ENCODE assay signal across 18 cellular contexts in the genomic region with DNA sequence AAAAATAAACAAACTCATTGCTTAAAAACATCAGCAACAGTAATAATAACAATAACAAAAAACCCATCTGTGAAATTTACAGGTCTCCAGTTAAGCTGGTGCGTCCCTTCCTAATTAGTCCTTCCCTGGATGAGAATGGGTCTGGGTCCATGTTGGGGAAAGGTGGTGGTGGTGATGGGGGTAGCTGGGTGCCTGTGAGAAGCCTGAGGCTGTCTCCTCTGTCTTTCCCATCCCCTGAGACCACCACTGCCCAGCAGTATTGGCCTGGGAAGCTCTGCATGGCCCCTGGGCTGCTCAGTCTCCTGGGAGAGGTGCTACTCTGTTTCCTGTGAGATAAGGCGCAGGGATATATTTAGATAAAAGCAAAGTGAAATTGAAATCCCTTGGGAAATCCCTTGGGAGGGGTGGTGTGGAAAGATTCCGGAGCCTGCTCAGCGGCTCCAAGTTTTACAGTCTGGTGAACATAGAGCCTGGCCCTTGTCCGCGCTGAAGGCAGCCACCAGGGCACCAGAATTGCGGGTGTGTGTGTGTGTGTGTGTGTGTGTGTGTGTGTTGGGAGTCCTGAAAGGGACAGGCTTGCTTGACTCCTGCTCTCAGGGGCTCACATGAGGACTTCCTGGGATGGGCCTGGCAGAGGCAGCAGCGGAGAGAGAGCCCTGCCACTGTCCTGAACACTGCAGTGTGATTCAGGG.
DNase-seq lines count a peak whose midpoint lies in the region; ATAC-seq and TF ChIP-seq lines count a peak whose summit lies in the region.
"Had no signal": no experiment of that assay in that cellular context is flagged by ENCODE, and none has a peak within 500 bp of the region (broad histone marks: within the 10 kb centered on the region; RNA-seq: fewer than 3 reads in every experiment).

No MANE protein-coding gene starts in this region.

- H3K27ac ChIP-seq in lung (ENCODE audit: low read depth in 1 of 2, low read length in 1 of 2) (peak overlapping the region in 1 of 2 donors; percentile 52), upper lobe of right lung (no peak overlapping the region), testis (no peak overlapping the region)
- H3K27ac ChIP-seq: left lung, neural progenitor cell, tibial nerve had no signal

- no peaks in the 10 kb centered on the region for H3K36me3 Mint-ChIP-seq in activated CD4-positive, alpha-beta T cell treated with anti-CD3 and anti-CD28 coated beads, Interleukin-2, amount 10 ng/mL, durations not matched to agents 7 days and 5 days (ENCODE audit: low read depth)
- H3K36me3 Mint-ChIP-seq in activated CD8-positive, alpha-beta T cell treated with anti-CD3 and anti-CD28 coated beads for 36 hours (ENCODE audit: low read depth) = no peaks in the 10 kb centered on the region
- H3K36me3 Mint-ChIP-seq: neural progenitor cell had no signal

- no peak for TF ChIP-seq POLR2A in testis (IDR thresholded peaks at IDR 0.05)

- H3K27ac Mint-ChIP-seq in activated CD4-positive, alpha-beta T cell treated with anti-CD3 and anti-CD28 coated beads, Interleukin-2, amount 10 ng/mL, durations not matched to agents 7 days and 5 days = no peak overlapping the region
- H3K27ac Mint-ChIP-seq in activated CD8-positive, alpha-beta T cell treated with anti-CD3 and anti-CD28 coated beads for 36 hours = no peak overlapping the region
- H3K27ac Mint-ChIP-seq: activated T-helper 1 cell treated with anti-CD3 and anti-CD28 coated beads, Interleukin-12 subunit alpha, Interleukin-12 subunit beta, Interleukin-2, Interleukin-4 antibody, amounts not matched to agents 30 ng/mL and 10 ng/mL and 1 ng/mL, durations not matched to agents 14 hours and 24 hours and 36 hours; neural progenitor cell had no signal

- WGBS in lung, 2 donors = 69 to 77% methylated on average over 8 of the region's 8 CpGs
- WGBS in testis, 2 donors = 64 to 73% methylated on average over 8 of the region's 8 CpGs

- POLR2A ChIA-PET in activated CD4-positive, alpha-beta T cell treated with anti-CD3 and anti-CD28 coated beads, Interleukin-2, amount 10 ng/mL, durations not matched to agents 7 days and 5 days (lab: Charles Lee) = no interaction called here
- POLR2A ChIA-PET in activated CD8-positive, alpha-beta T cell treated with anti-CD3 and anti-CD28 coated beads for 36 hours (lab: Charles Lee) = no interaction called here

- no peaks in the 10 kb centered on the region for H3K9me3 Mint-ChIP-seq in activated CD4-positive, alpha-beta T cell treated with anti-CD3 and anti-CD28 coated beads, Interleukin-2, amount 10 ng/mL, durations not matched to agents 7 days and 5 days
- no peaks in the 10 kb centered on the region for H3K9me3 Mint-ChIP-seq in activated CD8-positive, alpha-beta T cell treated with anti-CD3 and anti-CD28 coated beads for 36 hours
- H3K9me3 Mint-ChIP-seq: activated T-helper 1 cell treated with anti-CD3 and anti-CD28 coated beads, Interleukin-12 subunit alpha, Interleukin-12 subunit beta, Interleukin-2, Interleukin-4 antibody, amounts not matched to agents 30 ng/mL and 10 ng/mL and 1 ng/mL, durations not matched to agents 14 hours and 24 hours and 36 hours had no signal

- CTCF ChIA-PET in activated CD4-positive, alpha-beta T cell treated with anti-CD3 and anti-CD28 coated beads, Interleukin-2, amount 10 ng/mL, durations not matched to agents 7 days and 5 days (lab: Charles Lee) = no interaction called here
- CTCF ChIA-PET in activated CD8-positive, alpha-beta T cell treated with anti-CD3 and anti-CD28 coated beads for 36 hours (lab: Charles Lee) = interaction anchor here (1.1 kb wide), 1 partner anchor 58 kb away, joined by 3 read pairs; no protein-coding TSS in a partner anchor

- ATAC-seq in lung (ENCODE audit: insufficient read depth, low FRiP score) (no peak), upper lobe of right lung (peak; percentile 41)
- no peak for ATAC-seq in activated CD8-positive, alpha-beta T cell treated with anti-CD3 and anti-CD28 coated beads for 36 hours
- ATAC-seq: left lung had no signal

- no peak overlapping the region for H3K4me3 ChIP-seq in lung
- no peak overlapping the region for H3K4me3 ChIP-seq in upper lobe of right lung
- H3K4me3 ChIP-seq in testis = no peak overlapping the region
- H3K4me3 ChIP-seq: left lung, neural progenitor cell, tibial nerve had no signal

- H3K27me3 Mint-ChIP-seq in activated CD4-positive, alpha-beta T cell treated with anti-CD3 and anti-CD28 coated beads, Interleukin-2, amount 10 ng/mL, durations not matched to agents 7 days and 5 days = peaks cover 12% of the 10 kb centered on the region
- peaks cover 18% of the 10 kb centered on the region for H3K27me3 Mint-ChIP-seq in activated CD8-positive, alpha-beta T cell treated with anti-CD3 and anti-CD28 coated beads for 36 hours

- intact Hi-C loops in upper lobe of right lung (cut with DNase I) (no loop called here), testis (cut with DNase I; ENCODE audit: low total_unique reads) (no loop called here)
- intact Hi-C loops in activated CD8-positive, alpha-beta T cell treated with anti-CD3 and anti-CD28 coated beads for 36 hours (cut with micrococcal nuclease) = no loop called here

- H3K9me3 ChIP-seq in lung (ENCODE audit: control insufficient read depth in 2 of 2, insufficient read depth in 1 of 2, low read length in 1 of 2) (no peaks in the 10 kb centered on the region), upper lobe of right lung (no peaks in the 10 kb centered on the region), testis (no peaks in the 10 kb centered on the region)
- H3K9me3 ChIP-seq: left lung, tibial nerve had no signal

- H3K4me3 Mint-ChIP-seq in activated CD4-positive, alpha-beta T cell treated with anti-CD3 and anti-CD28 coated beads, Interleukin-2, amount 10 ng/mL, durations not matched to agents 7 days and 5 days = no peak overlapping the region
- no peak overlapping the region for H3K4me3 Mint-ChIP-seq in activated CD8-positive, alpha-beta T cell treated with anti-CD3 and anti-CD28 coated beads for 36 hours
- H3K4me3 Mint-ChIP-seq: activated T-helper 1 cell treated with anti-CD3 and anti-CD28 coated beads, Interleukin-12 subunit alpha, Interleukin-12 subunit beta, Interleukin-2, Interleukin-4 antibody, amounts not matched to agents 30 ng/mL and 10 ng/mL and 1 ng/mL, durations not matched to agents 14 hours and 24 hours and 36 hours; neural progenitor cell had no signal

- TF ChIP-seq CTCF in lung (IDR thresholded peaks at IDR 0.05; ENCODE audit: control extremely low read depth, extremely low read depth) = no peak
- no peak for TF ChIP-seq CTCF in upper lobe of right lung (IDR thresholded peaks at IDR 0.05)
- no peak for TF ChIP-seq CTCF in activated CD8-positive, alpha-beta T cell treated with anti-CD3 and anti-CD28 coated beads for 36 hours (IDR thresholded peaks at IDR 0.05)
- TF ChIP-seq CTCF in testis (IDR thresholded peaks at IDR 0.05) = no peak

- DNase-seq in activated CD4-positive, alpha-beta T cell treated with anti-CD3 and anti-CD28 coated beads, Interleukin-2, amount 10 ng/mL, durations not matched to agents 7 days and 5 days = peak; percentile 1
- DNase-seq in activated CD4-positive, alpha-beta T cell treated with anti-CD3 and anti-CD28 coated beads, Interleukin-2, amount 50 U/mL, for 4 hours = no peak
- peak; percentile 46 for DNase-seq in ecto neural progenitor cell (ENCODE audit: low spot score)
- peak; percentile 22 for DNase-seq in lung (ENCODE audit: low spot score)
- DNase-seq in upper lobe of right lung = no peak
- DNase-seq in activated effector memory CD4-positive, alpha-beta T cell treated with Interleukin-2 at 50 U/mL for 16 hours = no peak
- DNase-seq in activated CD8-positive, alpha-beta T cell treated with anti-CD3 and anti-CD28 coated beads for 36 hours = no peak
- DNase-seq in testis = no peak
- DNase-seq: DMS53; effector CD8-positive, alpha-beta T cell; glutamatergic neuron; KG1; left lung; NCI-H146; stimulated activated CD4-positive, alpha-beta T cell treated with anti-CD3 and anti-CD28 coated beads, Interleukin-12 subunit alpha, Interleukin-12 subunit beta, amount 100 ng/mL, for 4 hours had no signal

- H3K4me1 ChIP-seq in lung (ENCODE audit: control insufficient read depth in 2 of 2, insufficient read depth in 2 of 2, low read length in 2 of 2) = peaks cover 0 to 6% of the 10 kb centered on the region in 2 donors
- no peaks in the 10 kb centered on the region for H3K4me1 ChIP-seq in upper lobe of right lung
- peaks cover 4% of the 10 kb centered on the region for H3K4me1 ChIP-seq in testis

- no peaks in the 10 kb centered on the region for H3K27me3 ChIP-seq in lung (ENCODE audit: control insufficient read depth, insufficient read depth)
- H3K27me3 ChIP-seq in upper lobe of right lung = peaks cover 11% of the 10 kb centered on the region
- no peaks in the 10 kb centered on the region for H3K27me3 ChIP-seq in testis

- H3K36me3 ChIP-seq in lung (ENCODE audit: control insufficient read depth in 2 of 2, insufficient read depth in 2 of 2, low read length in 2 of 2) = no peaks in the 10 kb centered on the region
- no peaks in the 10 kb centered on the region for H3K36me3 ChIP-seq in upper lobe of right lung
- H3K36me3 ChIP-seq in testis (ENCODE audit: low read depth, missing control alignments) = no peaks in the 10 kb centered on the region
- H3K36me3 ChIP-seq: left lung, neural progenitor cell, tibial nerve had no signal

- no peaks in the 10 kb centered on the region for H3K4me1 Mint-ChIP-seq in activated CD4-positive, alpha-beta T cell treated with anti-CD3 and anti-CD28 coated beads, Interleukin-2, amount 10 ng/mL, durations not matched to agents 7 days and 5 days
- peaks cover 2% of the 10 kb centered on the region for H3K4me1 Mint-ChIP-seq in activated CD8-positive, alpha-beta T cell treated with anti-CD3 and anti-CD28 coated beads for 36 hours (ENCODE audit: low read depth)

Comparison
In these comparisons a context has a peak if more than half of its experiments do, and no peak if none do; other contexts are left out.
1. DNase-seq: peak in activated CD4-positive, alpha-beta T cell treated with anti-CD3 and anti-CD28 coated beads, Interleukin-2, amount 10 ng/mL, durations not matched to agents 7 days and 5 days (single experiment), ecto neural progenitor cell (single experiment) and lung (single experiment); none in activated CD4-positive, alpha-beta T cell treated with anti-CD3 and anti-CD28 coated beads, Interleukin-2, amount 50 U/mL, for 4 hours (0 of 2), upper lobe of right lung (single experiment), activated effector memory CD4-positive, alpha-beta T cell treated with Interleukin-2 at 50 U/mL for 16 hours (single experiment), activated CD8-positive, alpha-beta T cell treated with anti-CD3 and anti-CD28 coated beads for 36 hours (single experiment) and testis (single experiment).